In genomic region chr7:35289376-35289775, GRCh38 we compare ENCODE assay signal across 28 cellular contexts. TPM values are rescaled to one million over a fixed set of nuclear protein-coding genes. Genes with fewer than 3 reads are reported as not detected.
"Had no signal": no experiment of that assay in that cellular context is flagged by ENCODE, and none has a peak within 500 bp of the region (broad histone marks: within the 10 kb centered on the region; RNA-seq: fewer than 3 reads in every experiment).

No MANE protein-coding gene starts in this region.

- H3K27me3 ChIP-seq: left lung, pancreas, stomach, testis, thyroid gland, transverse colon, upper lobe of left lung, vagina had no signal

- H3K4me1 ChIP-seq: left lung, lower lobe of right lung, prostate gland, testis, thyroid gland, transverse colon, upper lobe of left lung, vagina had no signal

- H3K27ac ChIP-seq: left lung, lower lobe of right lung, pancreas, prostate gland, skin epidermis, stomach, testis, thyroid gland, transverse colon, upper lobe of left lung, vagina had no signal

- DNase-seq: kidney glomerular epithelial cell; left cardiac atrium; left lung; lower lobe of right lung; mammary epithelial cell; mesenchymal stem cell; naive thymus-derived CD8-positive, alpha-beta T cell; nucleus accumbens; pancreas; posterior cingulate gyrus; retina; right cardiac atrium; stimulated activated CD4-positive, alpha-beta T cell treated with anti-CD3 and anti-CD28 coated beads, Interleukin-12 subunit alpha, Interleukin-12 subunit beta, amount 100 ng/mL, for 4 hours; stimulated activated CD4-positive, alpha-beta T cell treated with anti-CD3 and anti-CD28 coated beads, Interleukin-15, amount 100 ng/mL, for 24 hours; stimulated activated CD4-positive, alpha-beta T cell treated with anti-CD3 and anti-CD28 coated beads, Interleukin-2, amount 100 ng/mL, for 24 hours; stimulated activated CD4-positive, alpha-beta T cell treated with anti-CD3 and anti-CD28 coated beads, Interleukin-4, amount 100 ng/mL, for 1 hour; stimulated activated naive B cell treated with anti-CD40 and anti-IgM and Interleukin-4, amounts not matched to agents 10 μg/mL and 1 μg/mL and 100 μg/mL, for 72 hours; stimulated activated naive CD8-positive, alpha-beta T cell treated with anti-CD3 and anti-CD28 coated beads, Interleukin-15, Interleukin-2, amounts not matched to agents 100 U/mL and 50 U/mL, for 24 hours; stomach; testis; thyroid gland; transverse colon; upper lobe of left lung had no signal

- ATAC-seq: left cardiac atrium; left lung; lower lobe of right lung; naive thymus-derived CD8-positive, alpha-beta T cell; pancreas; right cardiac atrium; sciatic nerve; stimulated activated naive B cell treated with anti-CD40 and anti-IgM and Interleukin-4, amounts not matched to agents 10 μg/mL and 1 μg/mL and 100 μg/mL, for 72 hours; stimulated activated naive CD8-positive, alpha-beta T cell treated with anti-CD3 and anti-CD28 coated beads, Interleukin-15, Interleukin-2, amounts not matched to agents 100 U/mL and 50 U/mL, for 24 hours had no signal

- H3K9me3 ChIP-seq: pancreas, prostate gland, testis, thyroid gland, transverse colon, vagina had no signal

- H3K36me3 ChIP-seq: left lung, lower lobe of right lung, pancreas, prostate gland, stomach, thyroid gland, transverse colon, upper lobe of left lung, vagina had no signal

- H3K4me3 ChIP-seq: left lung, lower lobe of right lung, pancreas, prostate gland, skin epidermis, stomach, testis, thyroid gland, transverse colon, upper lobe of left lung, vagina had no signal

RNA-seq across cellular contexts. Expression of gene TBX20, which starts 35.5 kb away (rescaled TPM):
- polyA plus RNA-seq: keratinocyte; mammary epithelial cell; naive thymus-derived CD8-positive, alpha-beta T cell; pancreas; stomach had no signal
